8 cellular contexts compared by ENCODE assay signal in the genomic region with DNA sequence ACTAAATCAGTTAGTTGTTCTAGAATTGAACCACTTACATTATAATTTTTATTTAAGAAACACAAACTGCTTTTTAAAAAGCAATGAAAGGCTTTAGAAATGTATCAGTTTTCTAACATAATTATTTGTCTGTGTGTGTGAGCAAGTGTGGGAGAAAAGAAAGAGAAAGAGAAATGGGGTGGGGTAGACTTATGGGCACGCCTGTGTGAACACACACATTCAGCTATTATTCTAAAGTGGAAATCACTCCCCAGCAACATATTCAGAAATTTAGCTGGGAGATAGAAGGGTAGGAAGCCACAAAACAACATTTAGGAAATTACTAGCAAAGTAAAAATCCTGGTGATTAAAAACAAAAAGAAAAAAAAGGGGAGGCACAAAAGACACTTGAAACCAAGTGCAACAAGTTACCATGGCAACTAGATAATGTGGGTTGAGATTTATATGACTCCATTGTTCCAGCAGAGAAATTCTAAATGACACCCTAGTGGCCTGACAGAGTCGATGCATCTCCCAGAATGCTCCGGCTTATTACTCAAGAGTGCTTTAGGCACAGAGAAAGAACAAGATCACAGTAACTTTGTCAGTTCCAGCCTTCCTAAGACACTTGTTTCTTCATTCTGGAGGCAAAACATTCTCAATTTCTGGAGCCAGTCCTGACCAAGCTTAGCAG.
DNase-seq lines count a peak whose midpoint lies in the region; ATAC-seq and TF ChIP-seq lines count a peak whose summit lies in the region.

No MANE protein-coding gene starts in this region.

- TF ChIP-seq CTCF in heart left ventricle (IDR thresholded peaks at IDR 0.05): peak in 7 of 12 donors; percentile 16 to 46 (median 31)
- TF ChIP-seq CTCF in fibroblast of lung (conservative IDR thresholded peaks at IDR 0.05 in 1 of 2, IDR thresholded peaks at IDR 0.05 in 1 of 2; ENCODE audit: low read depth in 1 of 2, low read length in 2 of 2): peak; percentile 19 to 27
- TF ChIP-seq CTCF in tibial nerve (IDR thresholded peaks at IDR 0.05): peak in 4 of 5 experiments; percentile 17 to 38 (median 30)

- no peak overlapping the region for H3K4me3 ChIP-seq in heart left ventricle
- H3K4me3 ChIP-seq in fibroblast of lung (replicated peaks in 1 of 4; ENCODE audit: control extremely low read depth in 1 of 4, insufficient read depth in 1 of 4, low read depth in 3 of 4, low read length in 4 of 4): no peak overlapping the region
- H3K4me3 ChIP-seq in tibial nerve: no peak overlapping the region

- no peak for TF ChIP-seq EP300 in tibial nerve (IDR thresholded peaks at IDR 0.05)

- H3K36me3 ChIP-seq in heart left ventricle (no peaks in the 10 kb centered on the region), fibroblast of lung (ENCODE audit: control insufficient read depth, insufficient read depth, low read length) (no peaks in the 10 kb centered on the region), tibial nerve (no peaks in the 10 kb centered on the region)

- H3K9ac ChIP-seq in fibroblast of lung (ENCODE audit: insufficient read depth, low read length): no peak overlapping the region

- intact Hi-C loops in heart left ventricle (cut with DNase I): no loop called here
- intact Hi-C loops in Right ventricle myocardium superior (cut with DNase I): no loop called here

- no peaks in the 10 kb centered on the region for H3K79me2 ChIP-seq in fibroblast of lung (ENCODE audit: control insufficient read depth, insufficient read depth, low read length)

- no peak overlapping the region for H2AFZ ChIP-seq in fibroblast of lung (ENCODE audit: low read length)

- ATAC-seq in heart left ventricle (peak in 1 of 4 donors; percentile 36), Right ventricle myocardium superior (ENCODE audit: poor library complexity) (no peak), HG02763 (IDR thresholded peaks at IDR 0.05; ENCODE audit: unreplicated experiment) (peak; percentile 68)

- H3K9me3 ChIP-seq in heart left ventricle (no peaks in the 10 kb centered on the region), fibroblast of lung (ENCODE audit: control insufficient read depth, insufficient read depth, low read depth, low read length) (no peaks in the 10 kb centered on the region), tibial nerve (peaks cover 0 to under 1% (median 0%) of the 10 kb centered on the region in 4 donors)

- H3K27me3 ChIP-seq in heart left ventricle (no peaks in the 10 kb centered on the region), fibroblast of lung (ENCODE audit: control insufficient read depth, insufficient read depth, low read length) (no peaks in the 10 kb centered on the region), tibial nerve (no peaks in the 10 kb centered on the region)

- no peak overlapping the region for H3K27ac ChIP-seq in heart left ventricle
- H3K27ac ChIP-seq in fibroblast of lung (ENCODE audit: insufficient read depth, low read length): no peak overlapping the region
- H3K27ac ChIP-seq in tibial nerve: peak overlapping the region in 2 of 4 donors; percentile 42 to 71

- peaks cover 0 to 2% (median 0%) of the 10 kb centered on the region in 12 donors for H3K4me1 ChIP-seq in heart left ventricle
- no peaks in the 10 kb centered on the region for H3K4me1 ChIP-seq in fibroblast of lung (ENCODE audit: control insufficient read depth, extremely low read depth, insufficient read depth, low read length)
- peaks cover 0 to 3% (median 0%) of the 10 kb centered on the region in 4 donors for H3K4me1 ChIP-seq in tibial nerve

- no peak for DNase-seq in heart left ventricle
- DNase-seq in Right ventricle myocardium superior: no peak
- DNase-seq in NCI-H460 (ENCODE audit: extremely low read depth, low read depth): peak; percentile 1
- peak; percentile 20 to 75 for DNase-seq in fibroblast of lung (ENCODE audit: low read depth in 2 of 2)
- no peak for DNase-seq in tibial nerve (ENCODE audit: low spot score in 2 of 2)
- DNase-seq in cortex of kidney (lab: John Stamatoyannopoulos, UW): no peak
- no peak for DNase-seq in NCI-H1048 (lab: John Stamatoyannopoulos, UW)

- no peak overlapping the region for H3K4me2 ChIP-seq in fibroblast of lung (ENCODE audit: extremely low read depth, insufficient read depth, low read length)

- TF ChIP-seq POLR2A in heart left ventricle (IDR thresholded peaks at IDR 0.05): no peak
- TF ChIP-seq POLR2A in tibial nerve (IDR thresholded peaks at IDR 0.05): no peak

- 49 to 63% (median 56%) methylated on average over 3 of the region's 3 CpGs for WGBS in heart left ventricle, 4 donors
- WGBS in tibial nerve, 2 donors: 18% methylated on average over 3 of the region's 3 CpGs

- H4K20me1 ChIP-seq in fibroblast of lung (ENCODE audit: control insufficient read depth, extremely low read depth, insufficient read depth, low read length): no peaks in the 10 kb centered on the region

Comparison
In these comparisons a context has a peak if more than half of its experiments do, and no peak if none do; other contexts are left out.
1. DNase-seq: peak in NCI-H460 (single experiment) and fibroblast of lung (2 of 2); none in heart left ventricle (0 of 5), Right ventricle myocardium superior (single experiment), tibial nerve (0 of 2), cortex of kidney (single experiment) and NCI-H1048 (single experiment).
2. Peak in every context shown above with its lines, with median percentiles within 50 percentile points of each other: CTCF ChIP-seq.